In genomic region chr14:37708481-37708880, GRCh38 we compare ENCODE assay signal across 18 cellular contexts.
A peak's percentile ranks its signal among the peaks of the same experiment; 100 is the strongest.
DNase-seq lines count a peak whose midpoint lies in the region; ATAC-seq, FAIRE-seq and TF ChIP-seq lines count a peak whose summit lies in the region.
"Had no signal": no experiment of that assay in that cellular context is flagged by ENCODE, and none has a peak within 500 bp of the region (broad histone marks: within the 10 kb centered on the region; RNA-seq: fewer than 3 reads in every experiment).

No MANE protein-coding gene starts in this region.

- H3K79me2 ChIP-seq in GM23248 (ENCODE audit: insufficient read depth) (no peaks in the 10 kb centered on the region), astrocyte (ENCODE audit: insufficient read depth, low read length) (no peaks in the 10 kb centered on the region)

- H3K4me2 ChIP-seq in GM23248 (ENCODE audit: unreplicated experiment): no peak overlapping the region
- H3K4me2 ChIP-seq in astrocyte (ENCODE audit: low read length): peak overlapping the region; percentile 2

- H4K20me1 ChIP-seq in GM23248 (ENCODE audit: insufficient read depth): no peaks in the 10 kb centered on the region
- no peaks in the 10 kb centered on the region for H4K20me1 ChIP-seq in astrocyte (ENCODE audit: insufficient read depth, low read length)

- no peak overlapping the region for H3K9ac ChIP-seq in GM23248
- no peak overlapping the region for H3K9ac ChIP-seq in astrocyte (ENCODE audit: low read length)

- no peaks in the 10 kb centered on the region for H3F3A ChIP-seq in GM23248 (ENCODE audit: insufficient read depth)

- H3K9me3 ChIP-seq in GM23248 (ENCODE audit: low read depth): no peaks in the 10 kb centered on the region
- H3K9me3 ChIP-seq in astrocyte (ENCODE audit: insufficient read depth, low read depth, low read length): no peaks in the 10 kb centered on the region
- no peaks in the 10 kb centered on the region for H3K9me3 ChIP-seq in lower lobe of right lung

- H3K27ac Mint-ChIP-seq in astrocyte (ENCODE audit: unreplicated experiment): no peak overlapping the region

- no peak for ATAC-seq in GM21526 (IDR thresholded peaks at IDR 0.05; ENCODE audit: low FRiP score, unreplicated experiment)
- no peak for ATAC-seq in lower lobe of right lung
- ATAC-seq: Panc1 had no signal

- H3K27me3 ChIP-seq in GM23248 (replicated peaks; ENCODE audit: insufficient read depth) (no peaks in the 10 kb centered on the region), astrocyte (ENCODE audit: insufficient read depth, low read length) (no peaks in the 10 kb centered on the region), lower lobe of right lung (ENCODE audit: low read depth) (no peaks in the 10 kb centered on the region)

- no peaks in the 10 kb centered on the region for H3K9me3 Mint-ChIP-seq in astrocyte (ENCODE audit: unreplicated experiment)

- intact Hi-C loops in lower lobe of right lung (cut with DNase I): no loop called here

- H3K9me2 ChIP-seq in GM23248 (ENCODE audit: insufficient read depth): no peaks in the 10 kb centered on the region

- no peak for FAIRE-seq in astrocyte (lab: Jason Lieb, UNC)
- FAIRE-seq in D721Med (lab: Jason Lieb, UNC): no peak
- FAIRE-seq: GM12891 had no signal

- no peaks in the 10 kb centered on the region for H3K36me3 ChIP-seq in GM23248 (ENCODE audit: low read depth)
- H3K36me3 ChIP-seq in astrocyte (ENCODE audit: insufficient read depth, low read length): no peaks in the 10 kb centered on the region
- H3K36me3 ChIP-seq in lower lobe of right lung: no peaks in the 10 kb centered on the region

- H3K4me3 Mint-ChIP-seq in astrocyte (ENCODE audit: unreplicated experiment): no peak overlapping the region

- H3K4me3 ChIP-seq in GM23248 (no peak overlapping the region), astrocyte (ENCODE audit: insufficient read depth, low read depth, low read length) (no peak overlapping the region), lower lobe of right lung (no peak overlapping the region)

- peak; percentile 5 for DNase-seq in AG08395 (ENCODE audit: low spot score)
- peak; percentile 44 for DNase-seq in GM23248
- DNase-seq in astrocyte (ENCODE audit: low read depth): peak; percentile 56
- peak; percentile 12 for DNase-seq in myocyte (ENCODE audit: low read depth)
- no peak for DNase-seq in D721Med (ENCODE audit: insufficient read length, low spot score)
- DNase-seq in lower lobe of right lung: no peak
- DNase-seq: C1 segment of cervical spinal cord, COR-L47, GOT3, KG1, NCI-H1092 treated with DMSO at 0.1 percent for 48 hours, NCI-H1694 treated with DMSO at 0.1 percent for 48 hours, NCI-H446, NCI-H774, SHP77 had no signal

- H2AFZ ChIP-seq in GM23248 (no peak overlapping the region), astrocyte (ENCODE audit: low read depth, low read length) (no peak overlapping the region)

- peaks cover 6% of the 10 kb centered on the region for H3K27me3 Mint-ChIP-seq in astrocyte (ENCODE audit: low read depth, unreplicated experiment)

- in situ Hi-C loops in GM23248 (cut with MboI): loop anchor here (10.0 to 25.0 kb wide), 2 partner anchors 146 to 504 kb away; partner anchors contain the start of gene SSTR1

- no peaks in the 10 kb centered on the region for H3K36me3 Mint-ChIP-seq in astrocyte (ENCODE audit: low read depth, unreplicated experiment)

- TF ChIP-seq CTCF in astrocyte (IDR thresholded peaks at IDR 0.05; ENCODE audit: insufficient read depth, low read depth, low read length): no peak
- TF ChIP-seq CTCF in D721Med (IDR thresholded peaks at IDR 0.05; ENCODE audit: insufficient read depth, missing control alignments): no peak
- TF ChIP-seq CTCF in lower lobe of right lung (IDR thresholded peaks at IDR 0.05): no peak

- H3K27ac ChIP-seq in GM23248: no peak overlapping the region
- H3K27ac ChIP-seq in astrocyte (ENCODE audit: low read depth, low read length): no peak overlapping the region
- no peak overlapping the region for H3K27ac ChIP-seq in lower lobe of right lung

- H3K4me1 Mint-ChIP-seq in astrocyte (ENCODE audit: low read depth, unreplicated experiment): peaks cover 8% of the 10 kb centered on the region

- H3K4me1 ChIP-seq in GM23248 (ENCODE audit: insufficient read depth) (peaks cover 10% of the 10 kb centered on the region), astrocyte (ENCODE audit: insufficient read depth, low read length) (peaks cover 9% of the 10 kb centered on the region), lower lobe of right lung (no peaks in the 10 kb centered on the region)

- 38 to 41% methylated on average over 2 of the region's 2 CpGs for WGBS in GM23248 (ENCODE audit: low coverage in 1 of 2, low lambda C conversion rate in 2 of 2, missing lambda C conversion rate in 2 of 2), 2 experiments

Comparison
In these comparisons a context has a peak if more than half of its experiments do, and no peak if none do; other contexts are left out.
1. DNase-seq: peak in AG08395 (single experiment), GM23248 (single experiment), astrocyte (single experiment) and myocyte (single experiment); none in D721Med (single experiment) and lower lobe of right lung (single experiment).